Comparison of ENCODE assay signal across 11 cellular contexts in genomic region chr14:61090432-61091216, GRCh38.
DNase-seq lines count a peak whose midpoint lies in the region; ATAC-seq lines count a peak whose summit lies in the region.
"Had no signal": no experiment of that assay in that cellular context is flagged by ENCODE, and none has a peak within 500 bp of the region (broad histone marks: within the 10 kb centered on the region; RNA-seq: fewer than 3 reads in every experiment).

No MANE protein-coding gene starts in this region.

- DNase-seq in iris pigment epithelial cell (ENCODE audit: low read depth) (peak; percentile 64), NCI-H524 treated with DMSO at 0.1 percent for 48 hours (lab: John Stamatoyannopoulos, UW) (no peak), NCI-H524 (lab: John Stamatoyannopoulos, UW) (no peak)
- DNase-seq: aorta, NCI-H1694 treated with DMSO at 0.1 percent for 48 hours, psoas muscle, SHP77 treated with DMSO at 0.1 percent for 48 hours had no signal

- peak; percentile 50 for ATAC-seq in GM18870 (IDR thresholded peaks at IDR 0.05; ENCODE audit: unreplicated experiment)
- peak; percentile 82 for ATAC-seq in GM21529 (IDR thresholded peaks at IDR 0.05; ENCODE audit: unreplicated experiment)
- ATAC-seq in HG03565 (IDR thresholded peaks at IDR 0.05; ENCODE audit: unreplicated experiment): peak; percentile 90
- no peak for ATAC-seq in GM21390 (IDR thresholded peaks at IDR 0.05; ENCODE audit: unreplicated experiment)
